In genomic region chr10:110498087-110498981, GRCh38 we compare ENCODE assay signal across 1 cellular context.
TF ChIP-seq lines count a peak whose summit lies in the region.

No MANE protein-coding gene starts in this region.

TF ChIP-seq in HCT116, 20 proteins besides CTCF, POLR2A, EP300 and RAD21 (continued from another document):
- TF ChIP-seq ZBTB33 (IDR thresholded peaks at IDR 0.05; ENCODE audit: extremely low read depth, insufficient replicate concordance, low read length) (no peak), ZFX (IDR thresholded peaks at IDR 0.05) (peak; percentile 36; the same call in 1 of the 2 replicates), SIN3A (IDR thresholded peaks at IDR 0.05; ENCODE audit: low read depth) (no peak)
